2 cellular contexts compared by ENCODE assay signal in the genomic region with DNA sequence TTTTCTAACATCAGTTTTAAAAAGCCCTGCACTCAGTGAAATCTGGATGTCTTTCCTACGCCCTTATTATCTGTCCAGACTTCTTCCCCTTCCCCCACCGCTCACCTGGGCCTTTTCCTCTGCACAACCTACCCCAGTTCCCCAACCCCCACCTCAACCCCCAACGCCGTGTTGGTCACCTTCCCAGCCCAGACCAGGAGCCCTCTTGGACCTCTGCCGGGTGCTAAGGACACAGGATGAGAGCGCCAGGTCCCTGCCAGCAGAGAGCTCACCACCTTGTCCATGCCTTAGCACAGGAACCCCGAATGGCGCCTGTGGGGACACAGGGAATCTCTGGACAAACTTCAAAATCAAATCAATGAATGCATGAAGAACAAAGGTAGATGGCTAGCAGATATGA.
TF ChIP-seq lines count a peak whose summit lies in the region.

No MANE protein-coding gene starts in this region.

TF ChIP-seq in HepG2, 621 proteins besides CTCF, POLR2A, EP300 and RAD21:
- no peak for TF ChIP-seq ZNF589 (CRISPR knock-in tag; conservative IDR thresholded peaks at IDR 0.05)
- TF ChIP-seq SATB2 (CRISPR knock-in tag; IDR thresholded peaks at IDR 0.05), result no peak
- no peak for TF ChIP-seq NFKBIZ (CRISPR knock-in tag; IDR thresholded peaks at IDR 0.05)
- TF ChIP-seq, protein P1, sequence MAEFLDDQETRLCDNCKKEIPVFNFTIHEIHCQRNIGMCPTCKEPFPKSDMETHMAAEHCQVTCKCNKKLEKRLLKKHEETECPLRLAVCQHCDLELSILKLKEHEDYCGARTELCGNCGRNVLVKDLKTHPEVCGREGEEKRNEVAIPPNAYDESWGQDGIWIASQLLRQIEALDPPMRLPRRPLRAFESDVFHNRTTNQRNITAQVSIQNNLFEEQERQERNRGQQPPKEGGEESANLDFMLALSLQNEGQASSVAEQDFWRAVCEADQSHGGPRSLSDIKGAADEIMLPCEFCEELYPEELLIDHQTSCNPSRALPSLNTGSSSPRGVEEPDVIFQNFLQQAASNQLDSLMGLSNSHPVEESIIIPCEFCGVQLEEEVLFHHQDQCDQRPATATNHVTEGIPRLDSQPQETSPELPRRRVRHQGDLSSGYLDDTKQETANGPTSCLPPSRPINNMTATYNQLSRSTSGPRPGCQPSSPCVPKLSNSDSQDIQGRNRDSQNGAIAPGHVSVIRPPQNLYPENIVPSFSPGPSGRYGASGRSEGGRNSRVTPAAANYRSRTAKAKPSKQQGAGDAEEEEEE (CRISPR knock-in tag; IDR thresholded peaks at IDR 0.05; ENCODE audit: borderline replicate concordance), result no peak
- TF ChIP-seq, protein P2, sequence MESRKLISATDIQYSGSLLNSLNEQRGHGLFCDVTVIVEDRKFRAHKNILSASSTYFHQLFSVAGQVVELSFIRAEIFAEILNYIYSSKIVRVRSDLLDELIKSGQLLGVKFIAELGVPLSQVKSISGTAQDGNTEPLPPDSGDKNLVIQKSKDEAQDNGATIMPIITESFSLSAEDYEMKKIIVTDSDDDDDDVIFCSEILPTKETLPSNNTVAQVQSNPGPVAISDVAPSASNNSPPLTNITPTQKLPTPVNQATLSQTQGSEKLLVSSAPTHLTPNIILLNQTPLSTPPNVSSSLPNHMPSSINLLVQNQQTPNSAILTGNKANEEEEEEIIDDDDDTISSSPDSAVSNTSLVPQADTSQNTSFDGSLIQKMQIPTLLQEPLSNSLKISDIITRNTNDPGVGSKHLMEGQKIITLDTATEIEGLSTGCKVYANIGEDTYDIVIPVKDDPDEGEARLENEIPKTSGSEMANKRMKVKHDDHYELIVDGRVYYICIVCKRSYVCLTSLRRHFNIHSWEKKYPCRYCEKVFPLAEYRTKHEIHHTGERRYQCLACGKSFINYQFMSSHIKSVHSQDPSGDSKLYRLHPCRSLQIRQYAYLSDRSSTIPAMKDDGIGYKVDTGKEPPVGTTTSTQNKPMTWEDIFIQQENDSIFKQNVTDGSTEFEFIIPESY (CRISPR knock-in tag; IDR thresholded peaks at IDR 0.05), result 0 out of 2 replicates have a peak, but pooled peaks have one; percentile 15

TF ChIP-seq in HEK293T, 16 proteins besides CTCF, POLR2A, EP300 and RAD21:
- TF ChIP-seq TARDBP (IDR thresholded peaks at IDR 0.05) (no peak), CTBP1 (IDR thresholded peaks at IDR 0.05; ENCODE audit: borderline replicate concordance) (no peak)
